3 cellular contexts compared by ENCODE assay signal in genomic region chr1:203969846-203970245, GRCh38.
"Had no signal": no experiment of that assay in that cellular context is flagged by ENCODE, and none has a peak within 500 bp of the region (broad histone marks: within the 10 kb centered on the region; RNA-seq: fewer than 3 reads in every experiment).

No MANE protein-coding gene starts in this region.

- H3K4me3 ChIP-seq: GM12878 had no signal

- DNase-seq: GDM1, GF-D8 had no signal

- ATAC-seq: GM12878 had no signal
